In genomic region chr13:31517599-31517998, GRCh38 we compare ENCODE assay signal across 28 cellular contexts.
"Had no signal": no experiment of that assay in that cellular context is flagged by ENCODE, and none has a peak within 500 bp of the region (broad histone marks: within the 10 kb centered on the region; RNA-seq: fewer than 3 reads in every experiment).

No MANE protein-coding gene starts in this region.

- H3K4me1 Mint-ChIP-seq: immature natural killer cell, naive B cell had no signal

- H3K36me3 Mint-ChIP-seq: immature natural killer cell, mesothelial cell of epicardium, naive B cell had no signal

- H3K27me3 ChIP-seq: esophagus squamous epithelium, gastroesophageal sphincter, heart left ventricle, left lung had no signal

- H3K27ac Mint-ChIP-seq: effector memory CD8-positive, alpha-beta T cell; endodermal cell; immature natural killer cell; mesothelial cell of epicardium had no signal

- ATAC-seq: effector memory CD8-positive, alpha-beta T cell; esophagus mucosa; gastroesophageal sphincter; heart left ventricle; left cardiac atrium; left lung; left ventricle myocardium superior; lower lobe of right lung; mucosa of descending colon had no signal

- H3K9me3 Mint-ChIP-seq: effector memory CD8-positive, alpha-beta T cell; endodermal cell; mesothelial cell of epicardium had no signal

- FAIRE-seq: colon, endometrium had no signal

- H3K4me3 Mint-ChIP-seq: effector memory CD8-positive, alpha-beta T cell; endodermal cell; immature natural killer cell; mesothelial cell of epicardium; naive B cell had no signal

- H3K9me3 ChIP-seq: esophagus squamous epithelium, gastroesophageal sphincter, heart left ventricle, left lung, lower lobe of right lung, mucosa of descending colon had no signal

- H3K4me3 ChIP-seq: coronary artery, dorsolateral prefrontal cortex, esophagus squamous epithelium, gastroesophageal sphincter, heart left ventricle, hepatocyte, left lung, lower lobe of right lung, mucosa of descending colon had no signal

- H3K4me1 ChIP-seq: esophagus squamous epithelium, gastroesophageal sphincter, left lung, lower lobe of right lung had no signal

- H3K36me3 ChIP-seq: esophagus squamous epithelium, gastroesophageal sphincter, heart left ventricle, left lung, lower lobe of right lung had no signal

- DNase-seq: dermis blood vessel endothelial cell; dorsolateral prefrontal cortex; effector CD4-positive, alpha-beta T cell; effector memory CD8-positive, alpha-beta T cell; endodermal cell; erythroblast; esophagus squamous epithelium; foreskin fibroblast; foreskin melanocyte; heart left ventricle; hypothalamus; immature natural killer cell; islet precursor cell; left cardiac atrium; left lung; left ventricle myocardium superior; lower lobe of right lung; mesenchymal stem cell; mucosa of descending colon; naive B cell had no signal

- H3K27ac ChIP-seq: coronary artery, epithelial cell of prostate, esophagus squamous epithelium, gastroesophageal sphincter, heart left ventricle, hepatocyte, left lung, lower lobe of right lung had no signal
